In genomic region chr10:72259491-72260214, GRCh38 we compare ENCODE assay signal across 8 cellular contexts. TPM values are rescaled to one million over a fixed set of nuclear protein-coding genes. Genes with fewer than 3 reads are reported as not detected.
DNase-seq lines count a peak whose midpoint lies in the region; ATAC-seq and TF ChIP-seq lines count a peak whose summit lies in the region.

No MANE protein-coding gene starts in this region.

- H3K36me3 ChIP-seq in HUES6 (ENCODE audit: control insufficient read depth, insufficient read depth, low read length), result no peaks in the 10 kb centered on the region
- no peaks in the 10 kb centered on the region for H3K36me3 ChIP-seq in body of pancreas (replicated peaks in 1 of 2; ENCODE audit: insufficient read depth in 1 of 2, low read depth in 2 of 2)
- H3K36me3 ChIP-seq in upper lobe of right lung, result no peaks in the 10 kb centered on the region

- no peak for TF ChIP-seq CTCF in AG10803 (conservative IDR thresholded peaks at IDR 0.05; ENCODE audit: low read length)
- TF ChIP-seq CTCF in body of pancreas (IDR thresholded peaks at IDR 0.05), result no peak
- TF ChIP-seq CTCF in upper lobe of right lung (IDR thresholded peaks at IDR 0.05), result no peak

- intact Hi-C loops in body of pancreas (cut with DNase I) (no loop called here), upper lobe of right lung (cut with DNase I) (no loop called here)

- ATAC-seq in body of pancreas (no peak), upper lobe of right lung (no peak), HG02759 (IDR thresholded peaks at IDR 0.05; ENCODE audit: unreplicated experiment) (no peak)

- WGBS in body of pancreas, 2 donors, result 70 to 80% methylated on average over 4 of the region's 4 CpGs

- H3K4me3 ChIP-seq in AG10803 (ENCODE audit: low read length) (no peak overlapping the region), HUES6 (ENCODE audit: low read depth, low read length) (no peak overlapping the region; the same call in 1 of the 2 replicates), body of pancreas (no peak overlapping the region), upper lobe of right lung (no peak overlapping the region)

- TF ChIP-seq POLR2A in body of pancreas (IDR thresholded peaks at IDR 0.05), result no peak

- DNase-seq in AG10803 (ENCODE audit: low read depth) (peak; percentile 70), body of pancreas (peak in 1 of 4 donors; percentile 36), medulla oblongata (ENCODE audit: extremely low spot score) (peak; percentile 42), upper lobe of right lung (no peak), iPS-NIHi11 (ENCODE audit: low spot score) (no peak), DMS53 treated with DMSO at 0.1 percent for 48 hours (lab: John Stamatoyannopoulos, UW; ENCODE audit: unreplicated experiment) (no peak)

- H3K4me1 ChIP-seq in HUES6 (ENCODE audit: control insufficient read depth, insufficient read depth, low read length) (peaks cover 48% of the 10 kb centered on the region), body of pancreas (peaks cover 82% of the 10 kb centered on the region), upper lobe of right lung (peaks cover 73% of the 10 kb centered on the region)

- H3K9me3 ChIP-seq in HUES6 (ENCODE audit: control insufficient read depth, insufficient read depth, low read depth, low read length), result no peaks in the 10 kb centered on the region
- no peaks in the 10 kb centered on the region for H3K9me3 ChIP-seq in body of pancreas
- no peaks in the 10 kb centered on the region for H3K9me3 ChIP-seq in upper lobe of right lung

- H3K27me3 ChIP-seq in HUES6 (ENCODE audit: control insufficient read depth, insufficient read depth, low read length), result no peaks in the 10 kb centered on the region
- no peaks in the 10 kb centered on the region for H3K27me3 ChIP-seq in body of pancreas
- H3K27me3 ChIP-seq in upper lobe of right lung, result no peaks in the 10 kb centered on the region

- peak overlapping the region; percentile 89 for H3K27ac ChIP-seq in HUES6 (ENCODE audit: low read depth, low read length)
- H3K27ac ChIP-seq in body of pancreas, result peak overlapping the region; percentile 47 to 71 (median 70)
- peak overlapping the region; percentile 87 for H3K27ac ChIP-seq in upper lobe of right lung

- peak overlapping the region; percentile 70 for H3K9ac ChIP-seq in HUES6 (ENCODE audit: low read length)

RNA-seq across cellular contexts. Expression of gene DDIT4, which starts 14.1 kb away (rescaled TPM):
- 100 to 1,000 TPM; 238 to 269 TPM for total RNA-seq in body of pancreas
- total RNA-seq in upper lobe of right lung, result 200 TPM

RNA-seq across cellular contexts. Expression of gene ASCC1, which starts 43.6 kb away (rescaled TPM):
- total RNA-seq in body of pancreas (10 to 100 TPM; 16.1 to 17.1 TPM), upper lobe of right lung (27.4 TPM)

RNA-seq across cellular contexts. Expression of gene ANAPC16, which starts 43.8 kb away (rescaled TPM):
- total RNA-seq in body of pancreas (10 to 100 TPM; 40.9 to 59.4 TPM), upper lobe of right lung (118 TPM)

Comparison
In these comparisons a context has a peak if more than half of its experiments do, and no peak if none do; other contexts are left out.
1. DNase-seq: peak in AG10803 (single experiment) and medulla oblongata (single experiment); none in upper lobe of right lung (single experiment), iPS-NIHi11 (single experiment) and DMS53 treated with DMSO at 0.1 percent for 48 hours (single experiment).
2. Peak in every context shown above with its lines, with median percentiles within 50 percentile points of each other: H3K27ac ChIP-seq.